10 cellular contexts compared by ENCODE assay signal in the genomic region with DNA sequence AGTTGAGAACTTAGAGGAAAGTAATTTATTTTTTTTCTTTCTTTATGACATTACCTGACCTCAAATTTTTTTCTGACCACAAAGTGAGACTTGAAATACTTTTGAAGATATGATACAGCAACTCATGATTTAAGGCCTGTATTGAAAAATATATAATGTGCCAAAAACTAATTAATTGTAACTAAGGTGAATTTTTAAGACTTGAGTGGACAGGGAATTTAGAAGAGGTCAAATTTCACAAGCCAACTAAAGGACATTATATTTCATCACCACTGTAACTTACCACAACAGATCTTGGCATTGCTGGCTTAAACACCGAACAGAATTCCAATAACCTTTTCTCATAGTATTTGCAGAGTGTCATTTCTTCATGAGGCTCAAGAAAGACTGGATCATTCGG. TPM values are rescaled to one million over a fixed set of nuclear protein-coding genes. Genes with fewer than 3 reads are reported as not detected.
DNase-seq lines count a peak whose midpoint lies in the region; TF ChIP-seq lines count a peak whose summit lies in the region.
"Had no signal": no experiment of that assay in that cellular context is flagged by ENCODE, and none has a peak within 500 bp of the region (broad histone marks: within the 10 kb centered on the region; RNA-seq: fewer than 3 reads in every experiment).

No MANE protein-coding gene starts in this region.

- no peak for DNase-seq in GM06990 (ENCODE audit: extremely low read depth, insufficient read length)
- DNase-seq in PC-9: peak in 1 of 2 experiments; percentile 64
- no peak for DNase-seq in endothelial cell (ENCODE audit: low spot score)
- DNase-seq in renal cortical epithelial cell (ENCODE audit: low read depth): peak; percentile 77
- DNase-seq in prostate gland (ENCODE audit: low spot score): no peak
- DNase-seq in C1 segment of cervical spinal cord (lab: John Stamatoyannopoulos, UW): no peak
- DNase-seq in SW480 (ENCODE audit: low spot score): no peak
- no peak for DNase-seq in H4 (ENCODE audit: low spot score)
- DNase-seq: islet precursor cell, NCI-H146 had no signal

- no TSS peak for BruUV-seq in PC-9 (replicated peaks; lab: Mats Ljungman, UMichigan)

- POLR2A ChIA-PET in PC-9 (lab: Charles Lee; ENCODE audit: unreplicated experiment): no interaction called here

- peaks cover 40% of the 10 kb centered on the region for H3K4me1 Mint-ChIP-seq in endothelial cell (ENCODE audit: unreplicated experiment)

- intact Hi-C loops in PC-9 (cut with micrococcal nuclease; ENCODE audit: unreplicated experiment) (loop anchor here (5.0 kb wide), 6 partner anchors 371 to 1376 kb away; no protein-coding TSS in a partner anchor), prostate gland (cut with DNase I) (loop anchor here (5.0 kb wide), 1 partner anchor 144 kb away; the partner anchor contains the start of gene RASA1)

- CTCF ChIA-PET in PC-9 (lab: Charles Lee): interaction anchor here (0.5 kb wide), 1 partner anchor 121 kb away, joined by 3 read pairs; no protein-coding TSS in a partner anchor

- H3K27me3 ChIP-seq in GM06990 (replicated peaks; ENCODE audit: control insufficient read depth, insufficient read depth, low read length) (no peaks in the 10 kb centered on the region), PC-9 (ENCODE audit: insufficient read depth, low read depth) (no peaks in the 10 kb centered on the region), prostate gland (replicated peaks; ENCODE audit: insufficient read depth) (no peaks in the 10 kb centered on the region)

- 60% methylated on average over 2 of the region's 2 CpGs for WGBS in prostate gland

- H3K4me2 ChIP-seq in PC-9: peak overlapping the region; percentile 96

- peak overlapping the region; percentile 74 for H3K27ac Mint-ChIP-seq in endothelial cell (ENCODE audit: unreplicated experiment)

- H3K27ac ChIP-seq in PC-9 (peak overlapping the region; percentile 55), prostate gland (no peak overlapping the region)

- peaks cover 37% of the 10 kb centered on the region for H3K36me3 Mint-ChIP-seq in endothelial cell (ENCODE audit: low read depth, unreplicated experiment)

- TF ChIP-seq CTCF in GM06990 (IDR thresholded peaks at IDR 0.05; ENCODE audit: insufficient read depth, low read length, poor library complexity, severe bottlenecking) (no peak), PC-9 (conservative IDR thresholded peaks at IDR 0.05) (no peak), endothelial cell (IDR thresholded peaks at IDR 0.05; ENCODE audit: unreplicated experiment) (no peak), prostate gland (IDR thresholded peaks at IDR 0.05) (no peak)

- H3K4me3 ChIP-seq in GM06990 (replicated peaks; ENCODE audit: low read depth, low read length) (peak overlapping the region; percentile 90), PC-9 (peak overlapping the region; percentile 89), prostate gland (no peak overlapping the region)

- no peaks in the 10 kb centered on the region for H3K9me2 ChIP-seq in PC-9 (ENCODE audit: insufficient read depth)

- H2AFZ ChIP-seq in PC-9: no peak overlapping the region

- H4K20me1 ChIP-seq in PC-9 (ENCODE audit: insufficient read depth): peaks cover 4% of the 10 kb centered on the region; the same call in 1 of the 2 replicates

- peak overlapping the region; percentile 84 for H3K4me3 Mint-ChIP-seq in endothelial cell (ENCODE audit: unreplicated experiment)

- H3K27me3 Mint-ChIP-seq in endothelial cell (ENCODE audit: unreplicated experiment): peaks cover 2% of the 10 kb centered on the region

- H3K36me3 ChIP-seq in GM06990 (ENCODE audit: control insufficient read depth, insufficient read depth, low read length): peaks cover 2% of the 10 kb centered on the region
- H3K36me3 ChIP-seq in PC-9 (ENCODE audit: low read depth): peaks cover 30% of the 10 kb centered on the region
- no peaks in the 10 kb centered on the region for H3K36me3 ChIP-seq in prostate gland

- H3K9me3 ChIP-seq in PC-9 (ENCODE audit: insufficient read depth, low read depth) (no peaks in the 10 kb centered on the region), prostate gland (no peaks in the 10 kb centered on the region)

- H3K9me3 Mint-ChIP-seq in endothelial cell (ENCODE audit: unreplicated experiment): no peaks in the 10 kb centered on the region

- H3K4me1 ChIP-seq in PC-9 (replicated peaks; ENCODE audit: insufficient read depth) (peaks cover 13% of the 10 kb centered on the region), prostate gland (replicated peaks) (no peaks in the 10 kb centered on the region)

- no peak for TF ChIP-seq POLR2A in prostate gland (IDR thresholded peaks at IDR 0.05)

- 0 out of 2 replicates have a peak, but pooled peaks cover 5% of the 10 kb centered on the region for H3F3A ChIP-seq in PC-9 (ENCODE audit: insufficient read depth, low read depth)

- peaks cover 26% of the 10 kb centered on the region for H3K79me2 ChIP-seq in PC-9 (ENCODE audit: low read depth)

RNA-seq across cellular contexts. Expression of gene CCNH, which starts 1.8 kb away (rescaled TPM):
- total RNA-seq in PC-9 (2021) (38.5 and 43.9 TPM in 2 replicates), endothelial cell (ENCODE audit: unreplicated experiment) (33.9 TPM), renal cortical epithelial cell (59.2 and 73.5 TPM in 2 replicates), prostate gland (10 to 100 TPM; 62.8 to 87.6 TPM)
- total RNA-seq in H4 (2014; rRNA removed; shearing (Covaris generic)): 64.6 and 86.6 TPM in 2 replicates

Comparison
In these comparisons a context has a peak if more than half of its experiments do, and no peak if none do; other contexts are left out.
1. H3K4me3 ChIP-seq: peak in GM06990 (single experiment) and PC-9 (single experiment); none in prostate gland (0 of 2).